17 cellular contexts compared by ENCODE assay signal in the genomic region with DNA sequence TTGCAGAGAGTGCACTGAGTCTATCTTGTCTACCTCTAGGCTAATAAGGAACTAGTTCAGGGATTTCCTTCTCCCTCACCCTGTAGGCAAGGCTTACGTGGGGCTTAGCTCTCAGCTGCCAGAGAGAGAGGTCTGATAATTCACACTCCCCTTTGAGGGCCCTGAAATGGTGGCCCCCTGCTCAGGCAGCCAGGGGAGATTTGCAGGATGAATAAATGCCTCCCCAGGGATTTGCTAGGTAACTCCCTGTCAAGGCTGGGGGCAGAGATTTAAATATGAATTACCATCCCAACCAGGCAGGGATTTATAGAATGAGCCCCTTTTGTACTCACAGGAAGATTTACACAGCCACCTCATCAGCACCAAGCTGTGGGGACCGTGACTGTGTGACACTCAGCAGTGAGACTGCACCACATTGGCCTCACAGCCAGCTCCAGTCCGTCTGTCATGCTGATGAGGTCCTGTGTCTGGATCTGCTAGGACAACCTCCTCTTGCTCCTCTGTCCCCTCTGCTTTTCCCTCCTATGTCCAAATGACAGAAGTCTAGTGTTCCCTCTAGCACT.
DNase-seq lines count a peak whose midpoint lies in the region; ATAC-seq and TF ChIP-seq lines count a peak whose summit lies in the region.
"Had no signal": no experiment of that assay in that cellular context is flagged by ENCODE, and none has a peak within 500 bp of the region (broad histone marks: within the 10 kb centered on the region; RNA-seq: fewer than 3 reads in every experiment).

No MANE protein-coding gene starts in this region.

- H3K9me3 ChIP-seq in HEK293 (ENCODE audit: control insufficient read depth, insufficient read depth, low read depth, low read length) (no peaks in the 10 kb centered on the region; the same call in 1 of the 2 replicates), WERI-Rb-1 (ENCODE audit: severe bottlenecking) (no peaks in the 10 kb centered on the region), iPS-18a (ENCODE audit: control insufficient read depth, low read depth, low read length) (no peaks in the 10 kb centered on the region)

- TF ChIP-seq CTCF in HEK293 (tag by site-specific recombination; IDR thresholded peaks at IDR 0.05): no peak
- TF ChIP-seq CTCF in WERI-Rb-1 (IDR thresholded peaks at IDR 0.05; ENCODE audit: low read depth, low read length): no peak

- no peak overlapping the region for H3K27ac ChIP-seq in HEK293 (ENCODE audit: extremely low read depth, low read depth, low read length)
- no peak overlapping the region for H3K27ac ChIP-seq in WERI-Rb-1
- no peak overlapping the region for H3K27ac ChIP-seq in iPS-18a (ENCODE audit: low read length)
- H3K27ac ChIP-seq: BLaER1 treated with 17β-estradiol and CSF1 and Interleukin-3, amounts not matched to agents 10 nM and 100 nM had no signal

- ATAC-seq in esophagus mucosa: no peak
- ATAC-seq in HG02623 (IDR thresholded peaks at IDR 0.05; ENCODE audit: unreplicated experiment): no peak
- ATAC-seq: Right ventricle myocardium inferior had no signal

- no peaks in the 10 kb centered on the region for H3K27me3 ChIP-seq in WERI-Rb-1 (ENCODE audit: insufficient read depth, low read depth, severe bottlenecking)
- H3K27me3 ChIP-seq in iPS-18a (ENCODE audit: control insufficient read depth, insufficient read depth, low read length): no peaks in the 10 kb centered on the region
- H3K27me3 ChIP-seq: BLaER1 treated with 17β-estradiol and CSF1 and Interleukin-3, amounts not matched to agents 10 nM and 100 nM had no signal

- no peak overlapping the region for H3K9ac ChIP-seq in iPS-18a (ENCODE audit: low read length)
- H3K9ac ChIP-seq: BLaER1 treated with 17β-estradiol and CSF1 and Interleukin-3, amounts not matched to agents 10 nM and 100 nM had no signal

- H3K4me3 ChIP-seq in HEK293 (ENCODE audit: low read depth, low read length) (no peak overlapping the region), WERI-Rb-1 (ENCODE audit: low read depth, low read length) (no peak overlapping the region), iPS-18a (ENCODE audit: low read length) (peak overlapping the region; percentile 5)
- H3K4me3 ChIP-seq: BLaER1 treated with 17β-estradiol and CSF1 and Interleukin-3, amounts not matched to agents 10 nM and 100 nM had no signal

- H3K4me1 ChIP-seq in HEK293 (ENCODE audit: control insufficient read depth, insufficient read depth, low read length) (peaks cover 6% of the 10 kb centered on the region; the same call in 1 of the 2 replicates), iPS-18a (ENCODE audit: control insufficient read depth, low read depth, low read length) (peaks cover 29% of the 10 kb centered on the region)
- H3K4me1 ChIP-seq: BLaER1 treated with 17β-estradiol and CSF1 and Interleukin-3, amounts not matched to agents 10 nM and 100 nM had no signal

- CTCF ChIA-PET in HEK293 (lab: Yijun Ruan, JAX): no interaction called here

- H3K36me3 ChIP-seq in HEK293 (ENCODE audit: control insufficient read depth in 2 of 2, insufficient read depth in 1 of 2, low read length in 2 of 2) (no peaks in the 10 kb centered on the region), WERI-Rb-1 (no peaks in the 10 kb centered on the region), iPS-18a (ENCODE audit: control insufficient read depth, low read depth, low read length) (no peaks in the 10 kb centered on the region)
- H3K36me3 ChIP-seq: BLaER1 treated with 17β-estradiol and CSF1 and Interleukin-3, amounts not matched to agents 10 nM and 100 nM had no signal

- DNase-seq in WERI-Rb-1 (peak; percentile 79), foreskin melanocyte (no peak), NCI-H748 treated with DMSO at 0.1 percent for 48 hours (lab: John Stamatoyannopoulos, UW) (no peak)
- DNase-seq: ACHN; CD4-positive, alpha-beta memory T cell; H9; KG1; NCI-H1092; NCI-H1436; NCI-H187 treated with DMSO at 0.1 percent for 48 hours; NCI-H345 had no signal

- POLR2A ChIA-PET in HEK293 (lab: Yijun Ruan, JAX): no interaction called here

TF ChIP-seq in HEK293, 187 proteins besides CTCF, POLR2A, EP300 and RAD21:
- no peak for TF ChIP-seq ZNF394 (tag by site-specific recombination; IDR thresholded peaks at IDR 0.05; ENCODE audit: borderline replicate concordance)
- TF ChIP-seq YY2 (tag by site-specific recombination; IDR thresholded peaks at IDR 0.05): no peak
- TF ChIP-seq ZIC2 (tag by site-specific recombination; IDR thresholded peaks at IDR 0.05): peak; percentile 73
- peak; percentile 96 for TF ChIP-seq GLIS1 (tag by site-specific recombination; IDR thresholded peaks at IDR 0.05)
